15 cellular contexts compared by ENCODE assay signal in the genomic region with DNA sequence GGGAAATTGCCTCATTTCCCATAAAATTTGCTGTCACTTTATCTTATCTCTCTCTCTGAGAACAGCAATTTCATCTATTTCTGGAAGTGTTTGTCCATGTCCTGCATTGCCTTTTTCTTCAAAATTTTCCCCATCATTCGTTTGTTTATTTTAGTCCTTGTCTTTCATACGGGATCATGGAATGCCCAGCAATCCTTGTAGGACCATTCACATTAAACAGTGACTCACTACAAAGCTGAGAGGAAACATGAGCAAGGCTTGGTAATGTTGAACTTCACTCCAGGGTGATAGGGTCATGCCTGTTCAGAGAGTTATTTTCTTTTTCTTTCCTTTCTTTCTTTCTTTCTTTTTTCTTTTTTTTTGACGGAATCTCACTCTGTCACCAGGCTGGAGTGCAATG. TPM values are rescaled to one million over a fixed set of nuclear protein-coding genes. Genes with fewer than 3 reads are reported as not detected.
DNase-seq lines count a peak whose midpoint lies in the region; ATAC-seq and TF ChIP-seq lines count a peak whose summit lies in the region.
"Had no signal": no experiment of that assay in that cellular context is flagged by ENCODE, and none has a peak within 500 bp of the region (broad histone marks: within the 10 kb centered on the region; RNA-seq: fewer than 3 reads in every experiment).

No MANE protein-coding gene starts in this region.

- H3K27me3 ChIP-seq in IMR-90 (ENCODE audit: control insufficient read depth, insufficient read depth, low read length) (no peaks in the 10 kb centered on the region), mesenchymal stem cell (ENCODE audit: control insufficient read depth in 1 of 2, insufficient read depth in 1 of 2, low read length in 2 of 2) (no peaks in the 10 kb centered on the region)

- H3K4me2 ChIP-seq in IMR-90 (ENCODE audit: low read depth, low read length) (peak overlapping the region; percentile 68), mesenchymal stem cell (ENCODE audit: low read length, poor library complexity, severe bottlenecking) (no peak overlapping the region)

- TF ChIP-seq CTCF in IMR-90 (conservative IDR thresholded peaks at IDR 0.05; ENCODE audit: low read depth, low read length) (no peak), choroid plexus epithelial cell (conservative IDR thresholded peaks at IDR 0.05; ENCODE audit: low read depth, low read length) (no peak)

- TF ChIP-seq RAD21 in IMR-90 (IDR thresholded peaks at IDR 0.05; ENCODE audit: low read length), result no peak

- H3K23ac ChIP-seq in IMR-90 (ENCODE audit: low read depth, low read length), result no peak overlapping the region
- H3K23ac ChIP-seq in mesenchymal stem cell (ENCODE audit: low read length in 2 of 2), result no peak overlapping the region

- H3K14ac ChIP-seq in IMR-90 (replicated peaks; ENCODE audit: low read depth, low read length) (no peak overlapping the region), mesenchymal stem cell (ENCODE audit: low read length in 2 of 2) (no peak overlapping the region)

- DNase-seq in Caki2 (ENCODE audit: low read depth), result peak; percentile 8
- peak; percentile 94 for DNase-seq in IMR-90
- peak; percentile 66 for DNase-seq in choroid plexus epithelial cell (ENCODE audit: low read depth)
- peak; percentile 90 for DNase-seq in mesenchymal stem cell
- no peak for DNase-seq in NCI-H1694 treated with DMSO at 0.1 percent for 48 hours (lab: John Stamatoyannopoulos, UW)
- DNase-seq in DMS153 (lab: John Stamatoyannopoulos, UW), result no peak
- no peak for DNase-seq in DMS79 (lab: John Stamatoyannopoulos, UW)
- DNase-seq: activated CD4-positive, CD25-positive, alpha-beta regulatory T cell; activated naive CD4-positive, alpha-beta T cell treated with Interleukin-2 at 50 U/mL for 16 hours; cerebellar nuclear complex; GDM1; mucosa of descending colon; NCI-H1105; posterior cingulate gyrus had no signal

- H2AFZ ChIP-seq in IMR-90 (replicated peaks; ENCODE audit: low read length, poor library complexity) (no peak overlapping the region), mesenchymal stem cell (ENCODE audit: low read depth, low read length) (no peak overlapping the region)

- H3K9me3 ChIP-seq in IMR-90 (ENCODE audit: control insufficient read depth, insufficient read depth, low read length) (no peaks in the 10 kb centered on the region), mesenchymal stem cell (ENCODE audit: control insufficient read depth, low read length) (no peaks in the 10 kb centered on the region)
- H3K9me3 ChIP-seq: mucosa of descending colon had no signal

- peaks cover 0 to 3% of the 10 kb centered on the region in 2 experiments; a peak in 1 of 4 replicates for H3K79me1 ChIP-seq in IMR-90 (ENCODE audit: low read depth in 1 of 2, low read length in 2 of 2)
- no peaks in the 10 kb centered on the region for H3K79me1 ChIP-seq in mesenchymal stem cell (replicated peaks; ENCODE audit: low read length, poor library complexity, severe bottlenecking)

- H2BK12ac ChIP-seq in mesenchymal stem cell (ENCODE audit: low read length in 2 of 2), result no peak overlapping the region

- H3K4ac ChIP-seq in IMR-90 (ENCODE audit: low read depth, low read length) (no peak overlapping the region), mesenchymal stem cell (ENCODE audit: low read depth in 1 of 2, low read length in 2 of 2) (no peak overlapping the region)

- no peak for TF ChIP-seq POLR2A in IMR-90 (IDR thresholded peaks at IDR 0.05; ENCODE audit: low read depth, low read length)

- intact Hi-C loops in IMR-90 (cut with micrococcal nuclease), result loop anchor here (2.0 kb wide), 1 partner anchor 32 kb away; the partner anchor contains the start of gene HNRNPU

- H3K18ac ChIP-seq in IMR-90 (ENCODE audit: low read depth, low read length), result peak overlapping the region; percentile 84
- H3K18ac ChIP-seq in mesenchymal stem cell (ENCODE audit: low read depth in 1 of 2, low read length in 2 of 2), result no peak overlapping the region

- POLR2A ChIA-PET in IMR-90 (lab: Charles Lee; ENCODE audit: unreplicated experiment), result no interaction called here

- BruUV-seq in IMR-90 (replicated peaks; lab: Mats Ljungman, UMichigan), result no TSS peak

- peak overlapping the region in 1 of 2 experiments; percentile 63; a peak in 1 of 4 replicates for H4K8ac ChIP-seq in IMR-90 (ENCODE audit: low read depth in 2 of 2, low read length in 2 of 2)
- no peak overlapping the region for H4K8ac ChIP-seq in mesenchymal stem cell (ENCODE audit: low read length)

- 0 out of 2 replicates have a peak, but pooled peaks cover 2% of the 10 kb centered on the region for H3K4me1 ChIP-seq in IMR-90 (ENCODE audit: control insufficient read depth, insufficient read depth, low read length)
- peaks cover 12% of the 10 kb centered on the region for H3K4me1 ChIP-seq in mesenchymal stem cell (ENCODE audit: control insufficient read depth, insufficient read depth, low read depth, low read length)

- dilution Hi-C loops in IMR-90 (cut with HindIII; ENCODE audit: low sequenced_read_pairs, unreplicated experiment), result no loop called here

- CTCF ChIA-PET in IMR-90 (lab: Yijun Ruan, JAX), result interaction anchor here (0.6 kb wide), 1 partner anchor 22 kb away, joined by 3 read pairs; no protein-coding TSS in a partner anchor

- no peaks in the 10 kb centered on the region for H4K20me1 ChIP-seq in IMR-90 (ENCODE audit: insufficient read depth, low read length)

- H2AK5ac ChIP-seq in IMR-90 (ENCODE audit: low read depth, low read length) (no peak overlapping the region), mesenchymal stem cell (ENCODE audit: low read length, severe bottlenecking) (no peak overlapping the region)

- H2AK9ac ChIP-seq in IMR-90 (replicated peaks; ENCODE audit: low read depth, low read length, poor library complexity), result no peak overlapping the region

- no peak overlapping the region for H3K56ac ChIP-seq in IMR-90 (ENCODE audit: extremely low read depth, insufficient read depth, low read length)

- H4K91ac ChIP-seq in IMR-90 (ENCODE audit: insufficient read depth, low read depth, low read length) (no peak overlapping the region), mesenchymal stem cell (ENCODE audit: low read length) (no peak overlapping the region)

- H3K4me3 ChIP-seq in IMR-90 (ENCODE audit: insufficient read depth, low read depth, low read length) (no peak overlapping the region), choroid plexus epithelial cell (ENCODE audit: low read depth, low read length) (no peak overlapping the region), mesenchymal stem cell (ENCODE audit: insufficient read depth in 1 of 2, low read depth in 1 of 2, low read length in 2 of 2) (no peak overlapping the region)
- H3K4me3 ChIP-seq: mucosa of descending colon had no signal

- H2BK120ac ChIP-seq in IMR-90 (ENCODE audit: low read depth, low read length) (no peak overlapping the region), mesenchymal stem cell (ENCODE audit: low read depth, low read length) (no peak overlapping the region)

- peaks cover 8% of the 10 kb centered on the region; the same call in 1 of the 2 replicates for H3K9me1 ChIP-seq in IMR-90 (ENCODE audit: insufficient read depth, low read length)

- peak overlapping the region; percentile 23; the same call in 1 of the 2 replicates for H2BK20ac ChIP-seq in IMR-90 (ENCODE audit: low read depth, low read length)

- H2BK15ac ChIP-seq in IMR-90 (ENCODE audit: low read depth, low read length) (no peak overlapping the region), mesenchymal stem cell (ENCODE audit: low read depth, poor library complexity, severe bottlenecking) (no peak overlapping the region)

- H3K36me3 ChIP-seq in IMR-90 (ENCODE audit: control insufficient read depth, insufficient read depth, low read length), result no peaks in the 10 kb centered on the region
- no peaks in the 10 kb centered on the region for H3K36me3 ChIP-seq in mesenchymal stem cell (ENCODE audit: control insufficient read depth in 1 of 2, insufficient read depth in 2 of 2, low read depth in 1 of 2, low read length in 2 of 2)

- in situ Hi-C loops in Caki2 (cut with HindIII; ENCODE audit: low pct_unique_long_range_greater_than_20kb, low sequenced_read_pairs) (no loop called here), IMR-90 (cut with MboI; ENCODE audit: low sequenced_read_pairs) (no loop called here)

- no peak overlapping the region for H4K5ac ChIP-seq in IMR-90 (ENCODE audit: low read depth, low read length)

- ATAC-seq in IMR-90 (ENCODE audit: low read depth) (peak; percentile 92), GM21526 (IDR thresholded peaks at IDR 0.05; ENCODE audit: low FRiP score, unreplicated experiment) (no peak)
- ATAC-seq: mucosa of descending colon had no signal

- peak overlapping the region; percentile 88; the same call in 1 of the 2 replicates for H3K27ac ChIP-seq in IMR-90 (ENCODE audit: insufficient read depth, low read length)
- H3K27ac ChIP-seq in mesenchymal stem cell (ENCODE audit: low read length, poor library complexity, severe bottlenecking), result no peak overlapping the region

- WGBS in IMR-90 (ENCODE audit: extremely low coverage in 2 of 2, insufficient read length in 1 of 2), 2 experiments, result no CpG with 5 or more reads among the region's 3 CpGs
- WGBS in mesenchymal stem cell, result 29% methylated on average over 2 of the region's 3 CpGs

- H2BK5ac ChIP-seq in IMR-90 (ENCODE audit: low read depth, low read length, poor library complexity, severe bottlenecking), result peak overlapping the region; percentile 41
- no peak overlapping the region for H2BK5ac ChIP-seq in mesenchymal stem cell (ENCODE audit: low read depth, low read length, poor library complexity, severe bottlenecking)

- H3K9ac ChIP-seq in IMR-90 (ENCODE audit: low read depth, low read length), result no peak overlapping the region
- H3K9ac ChIP-seq in mesenchymal stem cell (ENCODE audit: low read length), result no peak overlapping the region

TF ChIP-seq in IMR-90, 13 proteins besides CTCF, POLR2A, EP300 and RAD21:
- peak; percentile 82 for TF ChIP-seq FOS (IDR thresholded peaks at IDR 0.05; ENCODE audit: low read depth, low read length)
- no peak for TF ChIP-seq NFE2L2 (IDR thresholded peaks at IDR 0.05; ENCODE audit: low read depth, low read length)
- TF ChIP-seq MAZ (IDR thresholded peaks at IDR 0.05; ENCODE audit: borderline replicate concordance, low read depth, low read length), result no peak
- TF ChIP-seq RCOR1 (IDR thresholded peaks at IDR 0.05; ENCODE audit: insufficient replicate concordance, low read length), result peak; percentile 61
- peak; percentile 46 for TF ChIP-seq CEBPB (IDR thresholded peaks at IDR 0.05; ENCODE audit: low read depth, low read length)

RNA-seq across cellular contexts. Expression of gene HNRNPU, which starts 32.2 kb away (rescaled TPM):
- 121 and 148 TPM in 2 replicates for total RNA-seq in Caki2 (2014; rRNA removed; shearing (Covaris generic); ENCODE audit: low replicate concordance)
- total RNA-seq in IMR-90 (2012; rRNA removed), result 151 and 343 TPM in 2 replicates
- 144 and 169 TPM in 2 replicates for polyA plus RNA-seq in IMR-90 (2012; rRNA removed)
- polyA plus RNA-seq in IMR-90 (2012; cell fraction: cytosol; rRNA removed), result 41.1 and 87.3 TPM in 2 replicates
- polyA plus RNA-seq in IMR-90 (2012; cell fraction: nucleus; rRNA removed; ENCODE audit: low replicate concordance), result 31.2 and 90.2 TPM in 2 replicates
- polyA plus RNA-seq in mesenchymal stem cell (2013, experiment 1 of 2), result 184 TPM
- polyA plus RNA-seq in mesenchymal stem cell (2013, experiment 2 of 2), result 179 TPM

Comparison
In these comparisons a context has a peak if more than half of its experiments do, and no peak if none do; other contexts are left out.
1. DNase-seq: peak in Caki2 (single experiment), IMR-90 (single experiment), choroid plexus epithelial cell (single experiment) and mesenchymal stem cell (single experiment); none in NCI-H1694 treated with DMSO at 0.1 percent for 48 hours (single experiment), DMS153 (single experiment) and DMS79 (single experiment).